8 cellular contexts compared by ENCODE assay signal in the genomic region with DNA sequence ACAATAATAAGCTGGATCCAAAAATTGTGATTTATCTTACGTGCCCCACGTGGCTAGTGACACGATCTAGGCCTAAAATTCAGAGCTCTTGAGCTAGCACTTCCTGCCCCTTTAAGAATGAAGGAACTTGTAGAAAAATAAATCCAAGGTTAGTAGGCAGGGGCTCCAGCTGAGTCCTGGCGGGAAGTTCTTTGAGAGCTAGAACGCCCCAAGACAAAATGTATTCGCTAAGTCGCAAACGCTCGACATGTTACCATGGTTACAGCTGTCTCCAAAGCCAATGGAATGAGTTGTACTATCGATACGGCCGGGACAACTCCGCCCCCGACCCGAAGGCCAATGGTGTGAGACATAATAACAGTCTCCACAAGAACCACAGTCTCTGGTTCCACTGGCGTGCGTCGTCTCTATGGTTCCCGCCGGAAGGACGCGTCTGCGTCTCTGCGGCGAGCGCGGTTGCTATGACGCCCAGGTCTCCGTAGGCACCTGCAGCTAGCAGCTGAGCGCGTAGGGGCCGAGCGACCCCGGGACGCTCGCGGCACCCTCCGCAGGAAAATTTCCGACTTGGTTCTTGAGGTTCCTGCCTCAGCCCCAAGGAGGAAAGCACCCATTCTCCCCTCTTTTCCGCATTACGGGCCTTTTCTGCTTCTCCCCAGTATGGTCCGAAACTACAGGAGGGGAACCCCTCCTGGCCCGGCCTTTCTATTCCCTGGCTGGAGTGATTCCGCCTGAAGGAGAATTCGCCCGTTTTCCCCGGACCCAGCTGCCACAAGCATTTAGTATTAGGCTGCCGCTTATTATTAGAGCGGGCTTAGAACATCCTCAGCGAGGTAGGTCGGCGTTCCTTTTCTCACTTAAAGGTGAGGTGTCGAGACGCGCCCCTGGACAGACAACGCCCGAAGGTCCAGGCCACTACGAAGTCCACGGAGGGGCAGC. TPM values are rescaled to one million over a fixed set of nuclear protein-coding genes. Genes with fewer than 3 reads are reported as not detected.
DNase-seq lines count a peak whose midpoint lies in the region; ATAC-seq and TF ChIP-seq lines count a peak whose summit lies in the region.

Gene CCDC30 (plus strand): TSS at position 459 of the 936 bp plus-strand sequence. CDS start 17,266 bp downstream, outside the sequence.

- ATAC-seq in GM21737 (IDR thresholded peaks at IDR 0.05; ENCODE audit: unreplicated experiment), result peak; percentile 98

- intact Hi-C loops in PC-9 (cut with micrococcal nuclease; ENCODE audit: unreplicated experiment), result loop anchor here (1.0 kb wide), 2 partner anchors 21 to 316 kb away; no protein-coding TSS in a partner anchor
- intact Hi-C loops in esophagus muscularis mucosa (cut with DNase I), result loop anchor here (10.0 kb wide), 1 partner anchor 222 kb away; the partner anchor contains the start of gene YBX1

- no TSS peak for BruUV-seq in PC-9 (replicated peaks; lab: Mats Ljungman, UMichigan)

- H3K4me3 ChIP-seq in PC-9 (peak within 1 kb of the TSS; percentile 73), esophagus muscularis mucosa (peak within 1 kb of the TSS; percentile 68 to 82 (median 78)), muscle layer of colon (ENCODE audit: low read depth in 1 of 2, low read length in 2 of 2) (peak within 1 kb of the TSS; percentile 39 to 68)

- CTCF ChIA-PET in PC-9 (lab: Charles Lee), result interaction anchor here (1.2 kb wide), 1 partner anchor 289 kb away, joined by 7 read pairs; no protein-coding TSS in a partner anchor

- WGBS in esophagus muscularis mucosa, result under 1% methylated on average over 46 of the region's 59 CpGs

- TF ChIP-seq CTCF in PC-9 (conservative IDR thresholded peaks at IDR 0.05) (no peak), esophagus muscularis mucosa (IDR thresholded peaks at IDR 0.05) (no peak)

- H3K27ac ChIP-seq in PC-9 (peak within 1 kb of the TSS; percentile 36; the same call in 1 of the 2 replicates), esophagus muscularis mucosa (replicated peaks in 1 of 4) (peak within 1 kb of the TSS; percentile 13 to 69 (median 32)), muscle layer of colon (ENCODE audit: low read depth, low read length) (peak within 1 kb of the TSS; percentile 22)

- peaks cover 6% of the 10 kb centered on the region for H3K79me2 ChIP-seq in PC-9 (ENCODE audit: low read depth)

- in situ Hi-C loops in KBM-7 (cut with MboI; ENCODE audit: low pct_unique_long_range_greater_than_20kb, low sequenced_read_pairs), result no loop called here

- peaks cover 9% of the 10 kb centered on the region; the same call in 1 of the 2 replicates for H3K36me3 ChIP-seq in PC-9 (ENCODE audit: low read depth)
- peaks cover 0 to 28% (median 25%) of the 10 kb centered on the region in 4 donors for H3K36me3 ChIP-seq in esophagus muscularis mucosa
- H3K36me3 ChIP-seq in muscle layer of colon (ENCODE audit: insufficient read depth, low read length), result peaks cover 27% of the 10 kb centered on the region

- DNase-seq in DMS153 treated with DMSO at 0.1 percent for 48 hours (lab: John Stamatoyannopoulos, UW; ENCODE audit: unreplicated experiment) (peak; percentile 96), KBM-7 (peak; percentile 85), PC-9 (peak; percentile 99), esophagus muscularis mucosa (ENCODE audit: extremely low spot score) (peak; percentile 99)
- peak; percentile 95 for DNase-seq in activated T-cell treated with anti-CD3 and anti-CD28 coated beads, Interleukin-2, amount 50 U/mL, for 48 hours
- DNase-seq in stimulated activated CD8-positive, alpha-beta memory T cell treated with anti-CD3 and anti-CD28 coated beads, Interleukin-4, amount 100 ng/mL, for 48 hours, result peak; percentile 95

- no peak for TF ChIP-seq EP300 in esophagus muscularis mucosa (IDR thresholded peaks at IDR 0.05)

- no peaks in the 10 kb centered on the region for H4K20me1 ChIP-seq in PC-9 (ENCODE audit: insufficient read depth)

- H3K4me2 ChIP-seq in PC-9, result peak within 1 kb of the TSS; percentile 84

- no peak for TF ChIP-seq POLR2A in esophagus muscularis mucosa (IDR thresholded peaks at IDR 0.05; ENCODE audit: low read depth)

- H3K9me2 ChIP-seq in PC-9 (ENCODE audit: insufficient read depth), result no peaks in the 10 kb centered on the region

- no peaks in the 10 kb centered on the region for H3K9me3 ChIP-seq in PC-9 (ENCODE audit: insufficient read depth, low read depth)
- H3K9me3 ChIP-seq in esophagus muscularis mucosa, result no peaks in the 10 kb centered on the region
- H3K9me3 ChIP-seq in muscle layer of colon (ENCODE audit: low read length), result no peaks in the 10 kb centered on the region

- no peak within 1 kb of the TSS for H3K9ac ChIP-seq in muscle layer of colon (ENCODE audit: low read length)

- POLR2A ChIA-PET in PC-9 (lab: Charles Lee; ENCODE audit: unreplicated experiment), result interaction anchor here (0.5 to 1.2 kb wide), 9 partner anchors 22 to 1244 kb away, joined by 3 to 12 read pairs (median 3); partner anchors contain the start of gene MPL

- H3F3A ChIP-seq in PC-9 (ENCODE audit: insufficient read depth, low read depth), result peaks cover 35% of the 10 kb centered on the region

- H3K27me3 ChIP-seq in PC-9 (ENCODE audit: insufficient read depth, low read depth), result no peaks in the 10 kb centered on the region
- no peaks in the 10 kb centered on the region for H3K27me3 ChIP-seq in esophagus muscularis mucosa
- no peaks in the 10 kb centered on the region for H3K27me3 ChIP-seq in muscle layer of colon (ENCODE audit: control insufficient read depth in 1 of 2, insufficient read depth in 2 of 2, low read length in 2 of 2)

- peak within 1 kb of the TSS; percentile 86 for H2AFZ ChIP-seq in PC-9

- H3K4me1 ChIP-seq in PC-9 (replicated peaks; ENCODE audit: insufficient read depth) (peaks cover 20% of the 10 kb centered on the region), esophagus muscularis mucosa (peaks cover 14 to 22% (median 18%) of the 10 kb centered on the region in 4 donors), muscle layer of colon (ENCODE audit: insufficient read depth, low read length) (peaks cover 9% of the 10 kb centered on the region)

RNA-seq across cellular contexts. Expression of gene CCDC30, which starts in this region (rescaled TPM):
- total RNA-seq in PC-9 (2021) (6.9 and 10.2 TPM in 2 replicates), esophagus muscularis mucosa (1 to 10 TPM in 3 of 4 donors, under 1 TPM in 1; 0.99 to 4.1 (median 1.7) TPM)

Comparison
In these comparisons a context has a peak if more than half of its experiments do, and no peak if none do; other contexts are left out.
1. Peak in every context shown above with its lines: DNase-seq, ATAC-seq, H3K4me3 ChIP-seq and H3K27ac ChIP-seq.